34 cellular contexts compared by ENCODE assay signal in the genomic region with DNA sequence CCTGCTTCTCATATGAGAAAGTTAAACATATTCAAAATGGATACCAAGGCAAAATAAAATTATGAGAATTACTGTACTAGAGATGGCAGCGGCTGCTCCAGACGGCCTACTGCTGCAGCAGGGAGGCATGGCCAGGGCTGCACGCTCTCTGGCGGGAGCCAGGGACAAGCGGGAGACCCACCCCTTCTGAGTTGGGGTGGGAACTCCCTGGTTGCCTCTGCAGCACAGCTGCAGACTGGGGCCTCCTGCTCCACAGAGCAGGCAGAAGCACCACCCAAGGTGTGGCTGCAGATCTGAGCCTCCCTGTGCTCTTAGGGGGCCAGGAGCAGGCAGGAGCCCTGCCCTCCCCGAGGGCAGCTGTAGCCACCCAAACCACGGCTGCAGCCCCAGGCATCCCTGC.
"Had no signal": no experiment of that assay in that cellular context is flagged by ENCODE, and none has a peak within 500 bp of the region (broad histone marks: within the 10 kb centered on the region; RNA-seq: fewer than 3 reads in every experiment).

No MANE protein-coding gene starts in this region.

- H3K9me3 ChIP-seq: adrenal gland, body of pancreas, breast epithelium had no signal

- H3K27ac ChIP-seq: adrenal gland, body of pancreas, brain microvascular endothelial cell, breast epithelium, VCaP had no signal

- H3K4me3 Mint-ChIP-seq: activated CD4-positive, alpha-beta memory T cell treated with anti-CD3 and anti-CD28 coated beads for 36 hours; activated CD4-positive, alpha-beta T cell treated with anti-CD3 and anti-CD28 coated beads, Interleukin-2, amount 10 ng/mL, durations not matched to agents 24 days and 14 days; activated CD8-positive, alpha-beta T cell treated with anti-CD3 and anti-CD28 coated beads for 36 hours; activated naive CD4-positive, alpha-beta T cell treated with anti-CD3 and anti-CD28 coated beads for 36 hours; activated naive CD8-positive, alpha-beta T cell treated with anti-CD3 and anti-CD28 coated beads, Interleukin-2, amount 10 ng/mL, durations not matched to agents 7 days and 5 days; activated T-helper 1 cell treated with anti-CD3 and anti-CD28 coated beads, Interleukin-12 subunit alpha, Interleukin-12 subunit beta, Interleukin-2, Interleukin-4 antibody, amounts not matched to agents 30 ng/mL and 10 ng/mL and 1 ng/mL, durations not matched to agents 14 hours and 24 hours and 36 hours; T-helper 1 cell treated with Interleukin-12 subunit alpha and Interleukin-12 subunit beta and Interleukin-4 antibody, amounts not matched to agents 30 μg/mL and 1 μg/mL, for 36 hours had no signal

- ATAC-seq: activated CD8-positive, alpha-beta T cell treated with anti-CD3 and anti-CD28 coated beads for 36 hours; activated naive CD4-positive, alpha-beta T cell treated with anti-CD3 and anti-CD28 coated beads, Interleukin-2, amount 50 U/mL, for 72 hours; activated T-cell treated with anti-CD3 and anti-CD28 coated beads, Interleukin-2, amount 50 U/mL, for 4 hours; activated T-cell treated with anti-CD3 and anti-CD28 coated beads, Interleukin-2, amount 50 U/mL, for 72 hours; activated T-helper 17 cell treated with anti-CD3 and anti-CD28 coated beads, Interleukin-2, amount 50 U/mL, for 72 hours; body of pancreas had no signal

- H3K36me3 ChIP-seq: adrenal gland, breast epithelium had no signal

- H3K27ac Mint-ChIP-seq: activated B cell treated with CpG ODN at 0.5 μM for 24 hours; activated CD4-positive, alpha-beta memory T cell treated with anti-CD3 and anti-CD28 coated beads for 36 hours; activated CD8-positive, alpha-beta T cell treated with anti-CD3 and anti-CD28 coated beads for 36 hours; activated naive CD4-positive, alpha-beta T cell treated with anti-CD3 and anti-CD28 coated beads for 36 hours; activated naive CD4-positive, alpha-beta T cell treated with anti-CD3 and anti-CD28 coated beads, Interleukin-2, amount 50 U/mL, for 72 hours; activated naive CD8-positive, alpha-beta T cell treated with anti-CD3 and anti-CD28 coated beads, Interleukin-2, amount 10 ng/mL, durations not matched to agents 7 days and 5 days; activated T-cell treated with anti-CD3 and anti-CD28 coated beads, Interleukin-2, amount 50 U/mL, for 72 hours; activated T-helper 17 cell treated with anti-CD3 and anti-CD28 coated beads, Interleukin-2, amount 50 U/mL, for 72 hours had no signal

- H3K4me1 ChIP-seq: breast epithelium had no signal

- H3K4me3 ChIP-seq: adrenal gland, body of pancreas, breast epithelium had no signal

- H3K27me3 ChIP-seq: adrenal gland, body of pancreas, brain microvascular endothelial cell, breast epithelium had no signal

- H3K9me3 Mint-ChIP-seq: activated B cell treated with CpG ODN at 0.5 μM for 24 hours; activated CD4-positive, alpha-beta memory T cell treated with anti-CD3 and anti-CD28 coated beads for 36 hours; activated CD8-positive, alpha-beta T cell treated with anti-CD3 and anti-CD28 coated beads for 36 hours; activated T-cell treated with anti-CD3 and anti-CD28 coated beads, Interleukin-2, amount 50 U/mL, for 4 hours; activated T-helper 17 cell treated with anti-CD3 and anti-CD28 coated beads, Interleukin-2, amount 50 U/mL, for 72 hours had no signal

- DNase-seq: activated B cell treated with CpG ODN at 0.5 μM for 24 hours; activated CD4-positive, alpha-beta memory T cell treated with anti-CD3 and anti-CD28 coated beads for 36 hours; activated CD4-positive, alpha-beta T cell treated with anti-CD3 and anti-CD28 coated beads for 4 hours; activated CD4-positive, alpha-beta T cell treated with anti-CD3 and anti-CD28 coated beads, Interleukin-2, amount 10 ng/mL, durations not matched to agents 24 days and 14 days; activated CD4-positive, alpha-beta T cell treated with anti-CD3 and anti-CD28 coated beads, Interleukin-2, amount 50 U/mL, for 1 hour; activated CD4-positive, alpha-beta T cell treated with anti-CD3 and anti-CD28 coated beads, Interleukin-2, amount 50 U/mL, for 4 hours; activated CD4-positive, CD25-positive, alpha-beta regulatory T cell treated with anti-CD3 and anti-CD28 coated beads, Interleukin-2, amount 50 U/mL, for 72 hours; activated CD8-positive, alpha-beta memory T cell treated with anti-CD3 and anti-CD28 coated beads, Interleukin-2, amount 50 U/mL, for 4 hours; activated CD8-positive, alpha-beta T cell treated with anti-CD3 and anti-CD28 coated beads for 36 hours; activated effector memory CD4-positive, alpha-beta T cell treated with anti-CD3 and anti-CD28 coated beads, Interleukin-2, amount 50 U/mL, for 16 hours; activated gamma-delta T cell treated with Interleukin-2 at 50 U/mL for 16 hours; activated naive CD4-positive, alpha-beta T cell; activated naive CD4-positive, alpha-beta T cell treated with anti-CD3 and anti-CD28 coated beads for 36 hours; activated naive CD4-positive, alpha-beta T cell treated with anti-CD3 and anti-CD28 coated beads, Interleukin-2, amount 50 U/mL, for 16 hours; activated naive CD8-positive, alpha-beta T cell treated with anti-CD3 and anti-CD28 coated beads, Interleukin-2, amount 10 ng/mL, durations not matched to agents 7 days and 5 days; activated T-cell treated with anti-CD3 and anti-CD28 coated beads for 4 hours; activated T-cell treated with anti-CD3 and anti-CD28 coated beads, Interleukin-2, amount 50 U/mL, for 1 hour; activated T-cell treated with anti-CD3 and anti-CD28 coated beads, Interleukin-2, amount 50 U/mL, for 4 hours; activated T-cell treated with anti-CD3 and anti-CD28 coated beads, Interleukin-2, amount 50 U/mL, for 72 hours; adrenal gland; amniotic stem cell; aorta; body of pancreas; brain microvascular endothelial cell; central memory CD4-positive, alpha-beta T cell; T-helper 1 cell; T-helper 2 cell; T-helper 9 cell had no signal

- H3K27me3 Mint-ChIP-seq: activated naive CD8-positive, alpha-beta T cell treated with anti-CD3 and anti-CD28 coated beads, Interleukin-2, amount 10 ng/mL, durations not matched to agents 7 days and 5 days had no signal
